ENCODE assay signal across 14 cellular contexts in genomic region chr6:122407712-122408111, GRCh38.
"Had no signal": no experiment of that assay in that cellular context is flagged by ENCODE, and none has a peak within 500 bp of the region (broad histone marks: within the 10 kb centered on the region; RNA-seq: fewer than 3 reads in every experiment).

No MANE protein-coding gene starts in this region.

- H3K4me1 ChIP-seq: ascending aorta, breast epithelium, foreskin keratinocyte, prostate gland, right lobe of liver, upper lobe of left lung had no signal

- ATAC-seq: effector memory CD8-positive, alpha-beta T cell; foreskin keratinocyte; right lobe of liver; stimulated activated naive CD8-positive, alpha-beta T cell treated with anti-CD3 and anti-CD28 coated beads, Interleukin-15, amount 100 ng/mL, for 72 hours had no signal

- H3K36me3 ChIP-seq: ascending aorta, breast epithelium, prostate gland, right lobe of liver had no signal

- H3K27me3 ChIP-seq: ascending aorta, breast epithelium, foreskin keratinocyte, right lobe of liver, upper lobe of left lung had no signal

- H3K9me3 ChIP-seq: ascending aorta, breast epithelium, prostate gland, right lobe of liver, upper lobe of left lung had no signal

- H3K4me3 ChIP-seq: ascending aorta, breast epithelium, prostate gland, right lobe of liver, upper lobe of left lung had no signal

- DNase-seq: activated CD4-positive, alpha-beta T cell treated with anti-CD3 and anti-CD28 coated beads for 4 hours; activated effector memory CD4-positive, alpha-beta T cell treated with anti-CD3 and anti-CD28 coated beads, Interleukin-2, amount 50 U/mL, for 16 hours; dermis blood vessel endothelial cell; effector memory CD8-positive, alpha-beta T cell; foreskin keratinocyte; kidney glomerular epithelial cell; mesendoderm; right lobe of liver; stimulated activated naive CD8-positive, alpha-beta T cell treated with anti-CD3 and anti-CD28 coated beads, Interleukin-15, amount 100 ng/mL, for 72 hours; T-helper 9 cell; upper lobe of left lung had no signal

- H3K27ac ChIP-seq: ascending aorta, breast epithelium, foreskin keratinocyte, prostate gland, right lobe of liver, upper lobe of left lung had no signal

- H3K9me3 Mint-ChIP-seq: effector memory CD8-positive, alpha-beta T cell had no signal

- H3K27me3 Mint-ChIP-seq: effector memory CD8-positive, alpha-beta T cell; stimulated activated naive CD8-positive, alpha-beta T cell treated with anti-CD3 and anti-CD28 coated beads, Interleukin-15, amount 100 ng/mL, for 72 hours had no signal
